11 cellular contexts compared by ENCODE assay signal in genomic region chr1:167616521-167616920, GRCh38. TPM values are rescaled to one million over a fixed set of nuclear protein-coding genes. Genes with fewer than 3 reads are reported as not detected.
DNase-seq lines count a peak whose midpoint lies in the region; ATAC-seq and TF ChIP-seq lines count a peak whose summit lies in the region.
"Had no signal": no experiment of that assay in that cellular context is flagged by ENCODE, and none has a peak within 500 bp of the region (broad histone marks: within the 10 kb centered on the region; RNA-seq: fewer than 3 reads in every experiment).

No MANE protein-coding gene starts in this region.

- no peaks in the 10 kb centered on the region for H3K36me3 Mint-ChIP-seq in activated T-cell treated with anti-CD3 and anti-CD28 coated beads, Interleukin-2, amount 50 U/mL, for 4 hours (ENCODE audit: insufficient read depth)
- H3K36me3 Mint-ChIP-seq in stimulated activated naive B cell treated with anti-CD40 and anti-IgM and Interleukin-4, amounts not matched to agents 10 μg/mL and 1 μg/mL and 100 μg/mL, for 72 hours, result peaks cover 0 to 4% of the 10 kb centered on the region in 2 donors

- peak overlapping the region; percentile 64 for H3K27ac ChIP-seq in RWPE2 (ENCODE audit: poor library complexity, severe bottlenecking)
- H3K27ac ChIP-seq in foreskin keratinocyte, result peak overlapping the region; percentile 6

- peaks cover 8% of the 10 kb centered on the region for H3K9me3 ChIP-seq in RWPE2 (ENCODE audit: severe bottlenecking)
- H3K9me3 ChIP-seq: thoracic aorta had no signal

- no peaks in the 10 kb centered on the region for H3K9me3 Mint-ChIP-seq in activated T-cell treated with anti-CD3 and anti-CD28 coated beads, Interleukin-2, amount 50 U/mL, for 4 hours
- peaks cover 2 to 4% of the 10 kb centered on the region in 2 donors for H3K9me3 Mint-ChIP-seq in stimulated activated naive B cell treated with anti-CD40 and anti-IgM and Interleukin-4, amounts not matched to agents 10 μg/mL and 1 μg/mL and 100 μg/mL, for 72 hours

- H3K27me3 Mint-ChIP-seq in activated T-cell treated with anti-CD3 and anti-CD28 coated beads, Interleukin-2, amount 50 U/mL, for 4 hours (ENCODE audit: low read depth), result no peaks in the 10 kb centered on the region
- no peaks in the 10 kb centered on the region for H3K27me3 Mint-ChIP-seq in stimulated activated naive B cell treated with anti-CD40 and anti-IgM and Interleukin-4, amounts not matched to agents 10 μg/mL and 1 μg/mL and 100 μg/mL, for 72 hours

- no peak for TF ChIP-seq CTCF in RWPE2 (IDR thresholded peaks at IDR 0.05; ENCODE audit: poor library complexity, severe bottlenecking)
- no peak for TF ChIP-seq CTCF in foreskin keratinocyte (conservative IDR thresholded peaks at IDR 0.05)
- TF ChIP-seq CTCF in GM10266 (IDR thresholded peaks at IDR 0.05; ENCODE audit: control insufficient read depth, insufficient read depth, low read depth, missing control alignments), result no peak

- H3K4me1 ChIP-seq in RWPE2 (ENCODE audit: insufficient read depth, poor library complexity, severe bottlenecking) (peaks cover 12% of the 10 kb centered on the region), foreskin keratinocyte (peaks cover 10% of the 10 kb centered on the region)

- H3K4me1 Mint-ChIP-seq in activated T-cell treated with anti-CD3 and anti-CD28 coated beads, Interleukin-2, amount 50 U/mL, for 4 hours (ENCODE audit: low read depth), result peaks cover 61% of the 10 kb centered on the region
- peaks cover 51 to 76% of the 10 kb centered on the region in 2 donors for H3K4me1 Mint-ChIP-seq in stimulated activated naive B cell treated with anti-CD40 and anti-IgM and Interleukin-4, amounts not matched to agents 10 μg/mL and 1 μg/mL and 100 μg/mL, for 72 hours

- no peak for DNase-seq in activated T-cell treated with anti-CD3 and anti-CD28 coated beads, Interleukin-2, amount 50 U/mL, for 4 hours
- DNase-seq in activated T-cell treated with anti-CD3 and anti-CD28 coated beads for 4 hours, result no peak
- DNase-seq in RWPE2 (ENCODE audit: low spot score), result no peak
- no peak for DNase-seq in foreskin keratinocyte
- no peak for DNase-seq in stimulated activated naive B cell treated with anti-CD40 and anti-IgM and Interleukin-4, amounts not matched to agents 10 μg/mL and 1 μg/mL and 100 μg/mL, for 72 hours
- DNase-seq in GM10266 (ENCODE audit: extremely low spot score), result no peak
- no peak for DNase-seq in AML-193 (lab: John Stamatoyannopoulos, UW)
- DNase-seq in GM03348 (ENCODE audit: low spot score), result no peak
- DNase-seq: HCEC 1CT; stimulated activated CD4-positive, alpha-beta T cell treated with anti-CD3 and anti-CD28 coated beads, Interleukin-2, amount 100 ng/mL, for 24 hours had no signal

- H3K36me3 ChIP-seq in RWPE2 (ENCODE audit: low read depth), result no peaks in the 10 kb centered on the region
- H3K36me3 ChIP-seq: thoracic aorta had no signal

- no peak for ATAC-seq in activated T-cell treated with anti-CD3 and anti-CD28 coated beads, Interleukin-2, amount 50 U/mL, for 4 hours
- no peak for ATAC-seq in RWPE2 (ENCODE audit: low read depth)
- no peak for ATAC-seq in foreskin keratinocyte
- no peak for ATAC-seq in stimulated activated naive B cell treated with anti-CD40 and anti-IgM and Interleukin-4, amounts not matched to agents 10 μg/mL and 1 μg/mL and 100 μg/mL, for 72 hours (replicated peaks)

- H3K4me3 ChIP-seq in RWPE2 (ENCODE audit: severe bottlenecking), result no peak overlapping the region

- peak overlapping the region; percentile 75 for H3K27ac Mint-ChIP-seq in stimulated activated naive B cell treated with anti-CD40 and anti-IgM and Interleukin-4, amounts not matched to agents 10 μg/mL and 1 μg/mL and 100 μg/mL, for 72 hours

- no peaks in the 10 kb centered on the region for H3K27me3 ChIP-seq in RWPE2 (ENCODE audit: insufficient read depth, poor library complexity, severe bottlenecking)
- H3K27me3 ChIP-seq in foreskin keratinocyte, result no peaks in the 10 kb centered on the region

- H3K4me3 Mint-ChIP-seq in activated T-cell treated with anti-CD3 and anti-CD28 coated beads, Interleukin-2, amount 50 U/mL, for 4 hours, result peak overlapping the region; percentile 58
- peak overlapping the region; percentile 63 to 74 for H3K4me3 Mint-ChIP-seq in stimulated activated naive B cell treated with anti-CD40 and anti-IgM and Interleukin-4, amounts not matched to agents 10 μg/mL and 1 μg/mL and 100 μg/mL, for 72 hours

RNA-seq across cellular contexts. Expression of gene RCSD1, which starts 13.5 kb away (rescaled TPM):
- total RNA-seq in activated T-cell treated with anti-CD3 and anti-CD28 coated beads, Interleukin-2, amount 50 U/mL, for 4 hours, result 10 to 100 TPM; 15.4 to 20.6 (median 17.5) TPM
- 0.04 TPM in 1 of 2 replicates, not detected in the other for total RNA-seq in foreskin keratinocyte
- polyA plus RNA-seq in foreskin keratinocyte, result 0.02 and 0.03 TPM in 2 replicates

Comparison
In these comparisons a context has a peak if more than half of its experiments do, and no peak if none do; other contexts are left out.
1. RNA of gene RCSD1, which starts 13.5 kb away (total RNA-seq): 15.4 to 20.6 TPM in activated T-cell treated with anti-CD3 and anti-CD28 coated beads, Interleukin-2, amount 50 U/mL, for 4 hours; 0.04 TPM in foreskin keratinocyte; every median in the first group is over 10 times any median in the second.